ENCODE assay signal across 20 cellular contexts in genomic region chr11:68438658-68439259, GRCh38.
"Had no signal": no experiment of that assay in that cellular context is flagged by ENCODE, and none has a peak within 500 bp of the region (broad histone marks: within the 10 kb centered on the region; RNA-seq: fewer than 3 reads in every experiment).

No MANE protein-coding gene starts in this region.

- H3K79me2 ChIP-seq: parathyroid adenoma had no signal

- DNase-seq: activated B cell treated with CpG ODN at 0.5 μM for 24 hours; activated CD4-positive, alpha-beta T cell treated with anti-CD3 and anti-CD28 coated beads, Interleukin-2, amount 10 ng/mL, durations not matched to agents 24 days and 14 days; activated naive CD4-positive, alpha-beta T cell treated with Interleukin-2 at 50 U/mL for 16 hours; activated T-cell treated with anti-CD3 and anti-CD28 coated beads for 4 hours; dermis blood vessel endothelial cell; effector memory CD8-positive, alpha-beta T cell; left colon; naive B cell; stimulated activated CD4-positive, alpha-beta T cell treated with anti-CD3 and anti-CD28 coated beads, Interleukin-15, amount 100 ng/mL, for 24 hours; stimulated activated CD4-positive, alpha-beta T cell treated with anti-CD3 and anti-CD28 coated beads, Interleukin-4, amount 100 ng/mL, for 1 hour; stimulated activated naive B cell treated with anti-CD40 and anti-IgM and Interleukin-4, amounts not matched to agents 10 μg/mL and 1 μg/mL and 100 μg/mL, for 72 hours; substantia nigra; transverse colon had no signal

- H3K9ac ChIP-seq: neural progenitor cell, parathyroid adenoma had no signal

- H3K27ac ChIP-seq: neural progenitor cell, parathyroid adenoma had no signal

- H3K9me3 ChIP-seq: ascending aorta, transverse colon had no signal

- H3K27me3 ChIP-seq: ascending aorta, neural progenitor cell, transverse colon had no signal

- H3K36me3 ChIP-seq: neural progenitor cell had no signal

- FAIRE-seq: bronchial epithelial cell, islet of Langerhans, TTC549 had no signal

- H3K4me3 ChIP-seq: ascending aorta, neural progenitor cell, transverse colon had no signal

- H2AFZ ChIP-seq: neural progenitor cell, parathyroid adenoma had no signal

- H3K4me2 ChIP-seq: neural progenitor cell had no signal

- H3K4me1 ChIP-seq: parathyroid adenoma had no signal

- ATAC-seq: activated T-helper 17 cell treated with anti-CD3 and anti-CD28 coated beads, Interleukin-2, amount 50 U/mL, for 72 hours; effector memory CD8-positive, alpha-beta T cell; left colon; stimulated activated naive B cell treated with anti-CD40 and anti-IgM and Interleukin-4, amounts not matched to agents 10 μg/mL and 1 μg/mL and 100 μg/mL, for 72 hours had no signal
